18 cellular contexts compared by ENCODE assay signal in the genomic region with DNA sequence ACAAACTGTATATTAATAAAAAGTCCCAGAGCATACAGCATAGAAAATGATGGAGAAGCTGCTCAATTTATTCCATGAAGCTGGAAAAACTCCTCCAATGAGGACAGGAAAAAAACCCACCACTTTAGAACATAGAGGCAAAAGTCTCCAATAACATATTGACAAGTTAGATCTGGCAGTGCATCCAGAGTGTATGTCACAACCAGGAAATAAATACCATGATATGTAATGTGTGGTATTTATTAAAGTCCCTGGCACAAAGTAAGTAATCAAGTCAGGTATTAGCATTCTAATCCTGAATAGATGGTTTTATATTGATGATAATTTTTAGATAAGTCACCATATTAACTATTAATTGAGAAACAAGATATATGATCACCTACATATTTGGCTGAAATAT.
"Had no signal": no experiment of that assay in that cellular context is flagged by ENCODE, and none has a peak within 500 bp of the region (broad histone marks: within the 10 kb centered on the region; RNA-seq: fewer than 3 reads in every experiment).

No MANE protein-coding gene starts in this region.

- FAIRE-seq: TTC549 had no signal

- H3K79me2 ChIP-seq: parathyroid adenoma had no signal

- H3K9ac ChIP-seq: parathyroid adenoma had no signal

- ATAC-seq: natural killer cell, sciatic nerve, T-cell had no signal

- H3K4me3 ChIP-seq: lower lobe of right lung, thoracic aorta, upper lobe of right lung had no signal

- H3K27ac ChIP-seq: foreskin keratinocyte, lower lobe of right lung, parathyroid adenoma, thoracic aorta, upper lobe of right lung had no signal

- H3K4me1 ChIP-seq: parathyroid adenoma, upper lobe of right lung had no signal

- DNase-seq: activated CD4-positive, alpha-beta T cell treated with anti-CD3 and anti-CD28 coated beads for 1 hour; activated CD4-positive, alpha-beta T cell treated with anti-CD3 and anti-CD28 coated beads, Interleukin-2, amount 50 U/mL, for 1 hour; activated gamma-delta T cell treated with Interleukin-2 at 50 U/mL for 16 hours; activated T-cell treated with anti-CD3 and anti-CD28 coated beads, Interleukin-2, amount 50 U/mL, for 1 hour; aorta; cerebellar nuclear complex; erythroblast; lower lobe of right lung; natural killer cell; stimulated activated CD4-positive, alpha-beta T cell treated with anti-CD3 and anti-CD28 coated beads, Interleukin-4, amount 100 ng/mL, for 1 hour; stimulated activated naive CD4-positive, alpha-beta T cell treated with Interleukin-2 at 50 U/mL for 16 hours; T-cell; upper lobe of right lung had no signal

- H2AFZ ChIP-seq: parathyroid adenoma had no signal

- H3K36me3 ChIP-seq: lower lobe of right lung, thoracic aorta, upper lobe of right lung had no signal

- H3K9me3 ChIP-seq: lower lobe of right lung, thoracic aorta, upper lobe of right lung had no signal
